34 cellular contexts compared by ENCODE assay signal in genomic region chr11:12316432-12316831, GRCh38.
"Had no signal": no experiment of that assay in that cellular context is flagged by ENCODE, and none has a peak within 500 bp of the region (broad histone marks: within the 10 kb centered on the region; RNA-seq: fewer than 3 reads in every experiment).

No MANE protein-coding gene starts in this region.

- DNase-seq: activated B cell treated with CpG ODN at 0.5 μM for 24 hours; activated CD4-positive, alpha-beta memory T cell treated with anti-CD3 and anti-CD28 coated beads for 36 hours; activated CD4-positive, alpha-beta T cell treated with anti-CD3 and anti-CD28 coated beads for 4 hours; activated CD4-positive, alpha-beta T cell treated with anti-CD3 and anti-CD28 coated beads, Interleukin-2, amount 50 U/mL, for 1 hour; activated CD4-positive, alpha-beta T cell treated with anti-CD3 and anti-CD28 coated beads, Interleukin-2, amount 50 U/mL, for 4 hours; activated CD4-positive, CD25-positive, alpha-beta regulatory T cell treated with anti-CD3 and anti-CD28 coated beads, Interleukin-2, amount 50 U/mL, for 72 hours; activated CD8-positive, alpha-beta memory T cell treated with anti-CD3 and anti-CD28 coated beads, Interleukin-2, amount 50 U/mL, for 4 hours; activated CD8-positive, alpha-beta T cell treated with anti-CD3 and anti-CD28 coated beads for 36 hours; activated effector memory CD4-positive, alpha-beta T cell treated with Interleukin-2 at 50 U/mL for 16 hours; activated gamma-delta T cell; activated naive CD4-positive, alpha-beta T cell treated with anti-CD3 and anti-CD28 coated beads, Interleukin-2, amount 10 ng/mL, durations not matched to agents 7 days and 5 days; activated naive CD4-positive, alpha-beta T cell treated with Interleukin-2 at 50 U/mL for 16 hours; activated naive CD8-positive, alpha-beta T cell treated with anti-CD3 and anti-CD28 coated beads, Interleukin-2, amount 10 ng/mL, durations not matched to agents 7 days and 5 days; activated naive CD8-positive, alpha-beta T cell treated with anti-CD3 and anti-CD28 coated beads, Interleukin-2, amount 50 U/mL, for 24 hours; activated T-cell treated with anti-CD3 and anti-CD28 coated beads for 4 hours; activated T-cell treated with anti-CD3 and anti-CD28 coated beads, Interleukin-2, amount 50 U/mL, for 1 hour; activated T-cell treated with anti-CD3 and anti-CD28 coated beads, Interleukin-2, amount 50 U/mL, for 4 hours; activated T-cell treated with anti-CD3 and anti-CD28 coated beads, Interleukin-2, amount 50 U/mL, for 72 hours; amygdala; anterior cingulate cortex; caudate nucleus; cerebellar nuclear complex; T-helper 17 cell; T-helper 9 cell had no signal

- H3K4me1 ChIP-seq: ascending aorta had no signal

- H3K27me3 Mint-ChIP-seq: activated CD4-positive, alpha-beta memory T cell treated with anti-CD3 and anti-CD28 coated beads for 36 hours; central memory CD8-positive, alpha-beta T cell; T-helper 17 cell had no signal

- H3K27ac ChIP-seq: ascending aorta, cardiac muscle cell, VCaP had no signal

- H3K4me3 ChIP-seq: ascending aorta, cardiac muscle cell had no signal

- H3K36me3 Mint-ChIP-seq: activated naive CD4-positive, alpha-beta T cell treated with anti-CD3 and anti-CD28 coated beads, Interleukin-2, amount 10 ng/mL, durations not matched to agents 7 days and 5 days; activated naive CD8-positive, alpha-beta T cell treated with anti-CD3 and anti-CD28 coated beads, Interleukin-2, amount 10 ng/mL, durations not matched to agents 7 days and 5 days; brain had no signal

- H3K4me3 Mint-ChIP-seq: activated B cell treated with CpG ODN at 0.5 μM for 24 hours; activated CD4-positive, alpha-beta memory T cell treated with anti-CD3 and anti-CD28 coated beads for 36 hours; activated CD4-positive, alpha-beta T cell treated with anti-CD3 and anti-CD28 coated beads, Interleukin-2, amount 10 ng/mL, durations not matched to agents 24 days and 14 days; activated CD8-positive, alpha-beta T cell treated with anti-CD3 and anti-CD28 coated beads for 36 hours; activated naive CD4-positive, alpha-beta T cell treated with anti-CD3 and anti-CD28 coated beads, Interleukin-2, amount 10 ng/mL, durations not matched to agents 7 days and 5 days; activated naive CD4-positive, alpha-beta T cell treated with anti-CD3 and anti-CD28 coated beads, Interleukin-2, amount 50 U/mL, for 24 hours; activated naive CD8-positive, alpha-beta T cell; activated naive CD8-positive, alpha-beta T cell treated with anti-CD3 and anti-CD28 coated beads, Interleukin-2, amount 10 ng/mL, durations not matched to agents 7 days and 5 days; activated naive CD8-positive, alpha-beta T cell treated with anti-CD3 and anti-CD28 coated beads, Interleukin-2, amount 50 U/mL, for 24 hours; activated T-cell treated with anti-CD3 and anti-CD28 coated beads, Interleukin-2, amount 50 U/mL, for 4 hours; activated T-cell treated with anti-CD3 and anti-CD28 coated beads, Interleukin-2, amount 50 U/mL, for 72 hours; brain; central memory CD8-positive, alpha-beta T cell; T-helper 17 cell; T-helper 2 cell treated with Interferon-gamma antibody and Interleukin-4, amounts not matched to agents 5 μg/mL and 100 μg/mL, for 36 hours had no signal

- H3K27ac Mint-ChIP-seq: activated B cell treated with CpG ODN at 0.5 μM for 24 hours; activated CD4-positive, alpha-beta memory T cell treated with anti-CD3 and anti-CD28 coated beads for 36 hours; activated CD4-positive, alpha-beta T cell treated with anti-CD3 and anti-CD28 coated beads, Interleukin-2, amount 10 ng/mL, durations not matched to agents 24 days and 14 days; activated CD8-positive, alpha-beta T cell treated with anti-CD3 and anti-CD28 coated beads for 36 hours; activated naive CD4-positive, alpha-beta T cell treated with anti-CD3 and anti-CD28 coated beads, Interleukin-2, amount 10 ng/mL, durations not matched to agents 7 days and 5 days; activated naive CD4-positive, alpha-beta T cell treated with anti-CD3 and anti-CD28 coated beads, Interleukin-2, amount 50 U/mL, for 24 hours; activated naive CD8-positive, alpha-beta T cell; activated naive CD8-positive, alpha-beta T cell treated with anti-CD3 and anti-CD28 coated beads, Interleukin-2, amount 10 ng/mL, durations not matched to agents 7 days and 5 days; activated naive CD8-positive, alpha-beta T cell treated with anti-CD3 and anti-CD28 coated beads, Interleukin-2, amount 50 U/mL, for 24 hours; activated T-cell treated with anti-CD3 and anti-CD28 coated beads, Interleukin-2, amount 50 U/mL, for 72 hours; activated T-helper 2 cell treated with anti-CD3 and anti-CD28 coated beads, Interferon-gamma antibody, Interleukin-2, Interleukin-4, amounts not matched to agents 10 μg/mL and 5 μg/mL and 100 μg/mL, durations not matched to agents 14 hours and 24 hours and 36 hours; brain; T-helper 17 cell; T-helper 2 cell treated with Interferon-gamma antibody and Interleukin-4, amounts not matched to agents 5 μg/mL and 100 μg/mL, for 36 hours had no signal

- H3K36me3 ChIP-seq: ascending aorta, cardiac muscle cell had no signal

- H3K4me1 Mint-ChIP-seq: activated B cell treated with CpG ODN at 0.5 μM for 24 hours; activated naive CD8-positive, alpha-beta T cell treated with anti-CD3 and anti-CD28 coated beads, Interleukin-2, amount 50 U/mL, for 24 hours had no signal

- H3K9me3 Mint-ChIP-seq: central memory CD8-positive, alpha-beta T cell had no signal

- H3K27me3 ChIP-seq: ascending aorta, cardiac muscle cell had no signal
